ENCODE assay signal across 8 cellular contexts in genomic region chr7:157337316-157338149, GRCh38. TPM values are rescaled to one million over a fixed set of nuclear protein-coding genes. Genes with fewer than 3 reads are reported as not detected.
DNase-seq lines count a peak whose midpoint lies in the region; ATAC-seq and TF ChIP-seq lines count a peak whose summit lies in the region.

No MANE protein-coding gene starts in this region.

- H3K27me3 Mint-ChIP-seq in activated T-cell treated with anti-CD3 and anti-CD28 coated beads, Interleukin-2, amount 50 U/mL, for 72 hours (ENCODE audit: low read depth), result peaks cover 9% of the 10 kb centered on the region
- peaks cover 15% of the 10 kb centered on the region for H3K27me3 Mint-ChIP-seq in nephron (ENCODE audit: low read depth)

- intact Hi-C loops in esophagus muscularis mucosa (cut with DNase I), result loop anchor here (5.0 kb wide), 1 partner anchor 50 kb away; no protein-coding TSS in a partner anchor

- peak overlapping the region; percentile 87 to 99 for H3K4me3 Mint-ChIP-seq in activated T-cell treated with anti-CD3 and anti-CD28 coated beads, Interleukin-2, amount 50 U/mL, for 72 hours
- H3K4me3 Mint-ChIP-seq in nephron, result peak overlapping the region; percentile 91 to 95 (median 92)

- H3K36me3 Mint-ChIP-seq in activated T-cell treated with anti-CD3 and anti-CD28 coated beads, Interleukin-2, amount 50 U/mL, for 72 hours (ENCODE audit: insufficient read depth in 2 of 2), result peaks cover 8 to 12% of the 10 kb centered on the region in 2 donors
- H3K36me3 Mint-ChIP-seq in nephron (ENCODE audit: low read depth), result peaks cover 11% of the 10 kb centered on the region

- DNase-seq in NCI-H2081 (lab: John Stamatoyannopoulos, UW) (peak; percentile 9 to 10), NCI-H2081 treated with DMSO at 0.1 percent for 48 hours (lab: John Stamatoyannopoulos, UW) (no peak), NCI-H748 treated with DMSO at 0.1 percent for 48 hours (lab: John Stamatoyannopoulos, UW) (peak; percentile 32), esophagus muscularis mucosa (ENCODE audit: extremely low spot score) (no peak)
- DNase-seq in activated T-cell treated with anti-CD3 and anti-CD28 coated beads, Interleukin-2, amount 50 U/mL, for 72 hours, result peak; percentile 83 to 84

- peak overlapping the region; percentile 57 to 92 (median 72) for H3K9ac ChIP-seq in subcutaneous abdominal adipose tissue (ENCODE audit: low read length in 5 of 5)

- H3K9me3 Mint-ChIP-seq in activated T-cell treated with anti-CD3 and anti-CD28 coated beads, Interleukin-2, amount 50 U/mL, for 72 hours, result no peaks in the 10 kb centered on the region
- peaks cover 2% of the 10 kb centered on the region for H3K9me3 Mint-ChIP-seq in nephron

- under 1% methylated on average over 59 of the region's 59 CpGs for WGBS in esophagus muscularis mucosa

- H3K9me3 ChIP-seq in esophagus muscularis mucosa (no peaks in the 10 kb centered on the region), subcutaneous abdominal adipose tissue (ENCODE audit: control insufficient read depth in 5 of 5, low read length in 5 of 5) (no peaks in the 10 kb centered on the region)

- no peak for TF ChIP-seq EP300 in esophagus muscularis mucosa (IDR thresholded peaks at IDR 0.05)

- peak overlapping the region; percentile 98 for H3K27ac Mint-ChIP-seq in activated T-cell treated with anti-CD3 and anti-CD28 coated beads, Interleukin-2, amount 50 U/mL, for 72 hours
- H3K27ac Mint-ChIP-seq in nephron, result peak overlapping the region; percentile 69 to 94 (median 78)

- H3K36me3 ChIP-seq in esophagus muscularis mucosa (no peaks in the 10 kb centered on the region), subcutaneous abdominal adipose tissue (ENCODE audit: control insufficient read depth in 5 of 5, insufficient read depth in 5 of 5, low read length in 5 of 5) (no peaks in the 10 kb centered on the region)

- no peaks in the 10 kb centered on the region for H3K27me3 ChIP-seq in esophagus muscularis mucosa
- no peaks in the 10 kb centered on the region for H3K27me3 ChIP-seq in subcutaneous abdominal adipose tissue (ENCODE audit: control insufficient read depth in 5 of 5, insufficient read depth in 4 of 5, low read length in 5 of 5)

- H3K27ac ChIP-seq in esophagus muscularis mucosa (replicated peaks in 1 of 4) (peak overlapping the region; percentile 97 to 99 (median 98)), subcutaneous abdominal adipose tissue (ENCODE audit: low read depth, low read length) (peak overlapping the region; percentile 99)

- H3K4me3 ChIP-seq in esophagus muscularis mucosa (peak overlapping the region; percentile 82 to 93 (median 88)), subcutaneous abdominal adipose tissue (ENCODE audit: low read depth in 1 of 5, low read length in 5 of 5) (peak overlapping the region; percentile 66 to 93 (median 73))

- H3K4me1 ChIP-seq in esophagus muscularis mucosa (peaks cover 34 to 60% (median 54%) of the 10 kb centered on the region in 4 donors), subcutaneous abdominal adipose tissue (ENCODE audit: control insufficient read depth in 5 of 5, insufficient read depth in 5 of 5, low read length in 5 of 5) (peaks cover 2 to 44% (median 28%) of the 10 kb centered on the region in 5 donors)

- no peak for TF ChIP-seq POLR2A in esophagus muscularis mucosa (IDR thresholded peaks at IDR 0.05; ENCODE audit: low read depth)

- H3K4me1 Mint-ChIP-seq in activated T-cell treated with anti-CD3 and anti-CD28 coated beads, Interleukin-2, amount 50 U/mL, for 72 hours (ENCODE audit: low read depth), result peaks cover 35% of the 10 kb centered on the region
- peaks cover 23% of the 10 kb centered on the region for H3K4me1 Mint-ChIP-seq in nephron

- no peak for TF ChIP-seq CTCF in esophagus muscularis mucosa (IDR thresholded peaks at IDR 0.05)
- no peak for TF ChIP-seq CTCF in nephron (IDR thresholded peaks at IDR 0.05; ENCODE audit: unreplicated experiment in 3 of 3)

- peak; percentile 45 for ATAC-seq in HG02840 (IDR thresholded peaks at IDR 0.05; ENCODE audit: low FRiP score, unreplicated experiment)
- ATAC-seq in activated T-cell treated with anti-CD3 and anti-CD28 coated beads, Interleukin-2, amount 50 U/mL, for 72 hours (replicated peaks in 1 of 2), result peak; percentile 78

RNA-seq across cellular contexts. Expression of gene DNAJB6, which starts 0.7 kb away (rescaled TPM):
- 100 to 1,000 TPM; 103 to 116 TPM for total RNA-seq in activated T-cell treated with anti-CD3 and anti-CD28 coated beads, Interleukin-2, amount 50 U/mL, for 72 hours
- total RNA-seq in esophagus muscularis mucosa, result 100 to 1,000 TPM; 103 to 151 (median 139) TPM

Comparison
In these comparisons a context has a peak if more than half of its experiments do, and no peak if none do; other contexts are left out.
1. DNase-seq: peak in NCI-H2081 (2 of 2), NCI-H748 treated with DMSO at 0.1 percent for 48 hours (single experiment) and activated T-cell treated with anti-CD3 and anti-CD28 coated beads, Interleukin-2, amount 50 U/mL, for 72 hours (2 of 2); none in NCI-H2081 treated with DMSO at 0.1 percent for 48 hours (single experiment) and esophagus muscularis mucosa (single experiment).